In the genomic region with DNA sequence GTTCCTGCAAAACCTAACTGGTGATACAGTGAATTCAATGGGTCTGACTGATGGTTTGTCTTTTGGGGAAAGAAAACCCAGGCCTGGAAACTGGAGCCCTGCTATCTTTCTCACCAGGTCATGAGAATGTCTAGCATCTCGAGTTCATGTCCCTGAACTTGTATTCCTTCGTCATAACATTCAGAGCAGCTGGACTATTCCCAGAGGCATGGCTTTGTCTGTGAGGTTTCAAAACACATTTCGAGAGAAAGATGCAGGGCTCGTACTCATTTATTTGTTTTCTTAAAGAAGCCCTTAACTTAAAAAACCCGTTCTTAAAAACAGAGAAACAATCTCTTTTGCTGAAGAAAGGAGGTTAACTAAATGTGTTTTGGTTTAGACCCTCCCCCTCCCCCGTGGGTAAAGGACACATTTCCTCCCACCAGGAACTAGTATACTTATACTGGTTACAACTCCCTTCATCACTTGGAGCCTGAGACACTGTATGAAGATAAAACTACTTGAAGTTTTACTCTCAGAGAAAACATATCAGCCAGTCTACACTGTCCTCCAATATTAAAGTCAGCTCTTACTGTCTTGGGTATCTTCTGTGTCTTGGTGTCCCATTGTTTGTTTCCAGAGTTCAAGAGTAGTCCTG, we compare ENCODE assay signal across 15 cellular contexts. TPM values are rescaled to one million over a fixed set of nuclear protein-coding genes. Genes with fewer than 3 reads are reported as not detected.
A peak's percentile ranks its signal among the peaks of the same experiment; 100 is the strongest.
DNase-seq lines count a peak whose midpoint lies in the region; ATAC-seq and TF ChIP-seq lines count a peak whose summit lies in the region.
"Had no signal": no experiment of that assay in that cellular context is flagged by ENCODE, and none has a peak within 500 bp of the region (broad histone marks: within the 10 kb centered on the region; RNA-seq: fewer than 3 reads in every experiment).

No MANE protein-coding gene starts in this region.

- TF ChIP-seq CTCF in cardiac fibroblast (IDR thresholded peaks at IDR 0.05; ENCODE audit: low read depth, low read length) (no peak), heart right ventricle (IDR thresholded peaks at IDR 0.05) (no peak), progenitor cell of endocrine pancreas (IDR thresholded peaks at IDR 0.05; ENCODE audit: unreplicated experiment) (no peak), transverse colon (IDR thresholded peaks at IDR 0.05) (no peak)

- peak overlapping the region; percentile 63 for H3K27ac Mint-ChIP-seq in progenitor cell of endocrine pancreas
- H3K27ac Mint-ChIP-seq: CD8-positive, alpha-beta memory T cell; T-helper 1 cell treated with Interleukin-12 subunit alpha and Interleukin-12 subunit beta and Interleukin-4 antibody, amounts not matched to agents 30 μg/mL and 1 μg/mL, for 36 hours had no signal

- H3K27ac ChIP-seq in heart right ventricle (peak overlapping the region; percentile 21 to 86 (median 72)), transverse colon (peak overlapping the region; percentile 47 to 73 (median 57))
- H3K27ac ChIP-seq: RWPE1 had no signal

- no peaks in the 10 kb centered on the region for H3K4me1 Mint-ChIP-seq in progenitor cell of endocrine pancreas (ENCODE audit: low read depth)
- H3K4me1 Mint-ChIP-seq: CD8-positive, alpha-beta memory T cell had no signal

- TF ChIP-seq POLR2A in transverse colon (IDR thresholded peaks at IDR 0.05): no peak

- H3K27me3 ChIP-seq in heart right ventricle (no peaks in the 10 kb centered on the region), transverse colon (no peaks in the 10 kb centered on the region)
- H3K27me3 ChIP-seq: tibial nerve had no signal

- H3K36me3 ChIP-seq in heart right ventricle: peaks cover 0 to 2% (median 0%) of the 10 kb centered on the region in 9 donors
- H3K36me3 ChIP-seq in transverse colon: no peaks in the 10 kb centered on the region
- H3K36me3 ChIP-seq: tibial nerve had no signal

- no peak for TF ChIP-seq EP300 in transverse colon (IDR thresholded peaks at IDR 0.05; ENCODE audit: low read depth)

- H3K4me1 ChIP-seq in heart right ventricle (peaks cover 13 to 69% (median 53%) of the 10 kb centered on the region in 9 donors), transverse colon (peaks cover 0 to 19% (median 6%) of the 10 kb centered on the region in 4 donors)

- H3K4me3 Mint-ChIP-seq in progenitor cell of endocrine pancreas (ENCODE audit: low read depth): no peak overlapping the region
- H3K4me3 Mint-ChIP-seq: CD8-positive, alpha-beta memory T cell; T-helper 1 cell treated with Interleukin-12 subunit alpha and Interleukin-12 subunit beta and Interleukin-4 antibody, amounts not matched to agents 30 μg/mL and 1 μg/mL, for 36 hours had no signal

- no peaks in the 10 kb centered on the region for H3K9me3 Mint-ChIP-seq in progenitor cell of endocrine pancreas (ENCODE audit: low read depth)
- H3K9me3 Mint-ChIP-seq: CD8-positive, alpha-beta memory T cell; T-helper 1 cell treated with Interleukin-12 subunit alpha and Interleukin-12 subunit beta and Interleukin-4 antibody, amounts not matched to agents 30 μg/mL and 1 μg/mL, for 36 hours had no signal

- H3K36me3 Mint-ChIP-seq in progenitor cell of endocrine pancreas (ENCODE audit: insufficient read depth): no peaks in the 10 kb centered on the region
- H3K36me3 Mint-ChIP-seq: CD8-positive, alpha-beta memory T cell had no signal

- H3K9me3 ChIP-seq in heart right ventricle: no peaks in the 10 kb centered on the region
- no peaks in the 10 kb centered on the region for H3K9me3 ChIP-seq in transverse colon
- H3K9me3 ChIP-seq: tibial nerve had no signal

- in situ Hi-C loops in transverse colon (cut with MboI; ENCODE audit: low pct_ligation_motif_present in 1 of 4, low pct_unique_long_range_greater_than_20kb in 1 of 4, low sequenced_read_pairs in 3 of 4): no loop called here

- H3K4me3 ChIP-seq in cardiac fibroblast (replicated peaks in 1 of 2; ENCODE audit: low read depth in 2 of 2, low read length in 2 of 2) (no peak overlapping the region), heart right ventricle (no peak overlapping the region), transverse colon (no peak overlapping the region)
- H3K4me3 ChIP-seq: tibial nerve had no signal

- DNase-seq in cardiac fibroblast (ENCODE audit: low read depth in 2 of 2) (peak; percentile 82 to 90), heart right ventricle (peak in 1 of 2 donors; percentile 72), progenitor cell of endocrine pancreas (ENCODE audit: low spot score, unreplicated experiment) (no peak), transverse colon (no peak), middle frontal gyrus (ENCODE audit: extremely low spot score, low spot score) (no peak)
- no peak for DNase-seq in activated CD4-positive, alpha-beta T cell treated with anti-CD3 and anti-CD28 coated beads for 4 hours
- DNase-seq: activated naive CD4-positive, alpha-beta T cell; CD8-positive, alpha-beta memory T cell; central memory CD4-positive, alpha-beta T cell; NCI-H187 treated with DMSO at 0.1 percent for 48 hours; NCI-H526 treated with DMSO at 0.1 percent for 48 hours had no signal

- ATAC-seq in heart right ventricle: peak in 7 of 8 donors; percentile 61 to 79 (median 70)
- ATAC-seq in HG02610 (IDR thresholded peaks at IDR 0.05; ENCODE audit: unreplicated experiment): no peak

- peaks cover 4% of the 10 kb centered on the region for H3K27me3 Mint-ChIP-seq in progenitor cell of endocrine pancreas

- 47 to 48% methylated on average over 6 of the region's 6 CpGs for WGBS in heart right ventricle, 2 donors
- 45 to 56% methylated on average over 5 to 6 of the region's 6 CpGs for WGBS in transverse colon (ENCODE audit: low coverage in 1 of 2), 2 donors

- intact Hi-C loops in heart right ventricle (cut with DNase I) (loop anchor here in 1 of 10 donors (10.0 kb wide), 1 partner anchor 176 kb away; a partner anchor contains a TSS), transverse colon (cut with DNase I; ENCODE audit: low total_unique reads) (loop anchor here (10.0 kb wide), 1 partner anchor 176 kb away; a partner anchor contains a TSS)

RNA-seq across cellular contexts. Expression of a gene that starts 43.2 kb away (rescaled TPM):
- total RNA-seq in heart right ventricle (10 to 100 TPM; 17.4 to 39.8 (median 33.7) TPM), progenitor cell of endocrine pancreas (6.3 and 8.6 TPM in 2 replicates), transverse colon (100 to 1,000 TPM in 2 of 4 donors, 10 to 100 TPM in 2; 91.8 to 258 (median 116) TPM)
- 10 to 100 TPM; 17.2 to 46.8 TPM for polyA plus RNA-seq in heart right ventricle
- polyA plus RNA-seq: CD8-positive, alpha-beta memory T cell had no signal

Comparison
In these comparisons a context has a peak if more than half of its experiments do, and no peak if none do; other contexts are left out.
1. DNase-seq: peak in cardiac fibroblast (2 of 2); none in progenitor cell of endocrine pancreas (single experiment), transverse colon (single experiment), middle frontal gyrus (single experiment) and activated CD4-positive, alpha-beta T cell treated with anti-CD3 and anti-CD28 coated beads for 4 hours (0 of 2).